In genomic region chr12:109611223-109611622, GRCh38 we compare ENCODE assay signal across 29 cellular contexts.
"Had no signal": no experiment of that assay in that cellular context is flagged by ENCODE, and none has a peak within 500 bp of the region (broad histone marks: within the 10 kb centered on the region; RNA-seq: fewer than 3 reads in every experiment).

No MANE protein-coding gene starts in this region.

- H3K4me3 ChIP-seq: adrenal gland, body of pancreas, breast epithelium, Peyer's patch had no signal

- H3K27ac ChIP-seq: adrenal gland, body of pancreas, breast epithelium, KMS-11, Peyer's patch, RWPE1 had no signal

- H3K27me3 ChIP-seq: adrenal gland, Peyer's patch had no signal

- H3K9ac ChIP-seq: KMS-11 had no signal

- H3K36me3 ChIP-seq: adrenal gland, breast epithelium, Peyer's patch had no signal

- ATAC-seq: activated CD4-positive, alpha-beta T cell treated with anti-CD3 and anti-CD28 coated beads for 36 hours; activated CD4-positive, CD25-positive, alpha-beta regulatory T cell treated with anti-CD3 and anti-CD28 coated beads, Interleukin-2, amount 50 U/mL, for 24 hours; activated CD8-positive, alpha-beta T cell treated with anti-CD3 and anti-CD28 coated beads, Interleukin-2, amount 10 ng/mL, durations not matched to agents 7 days and 5 days; activated naive CD4-positive, alpha-beta T cell treated with anti-CD3 and anti-CD28 coated beads, Interleukin-2, amount 50 U/mL, for 72 hours; body of pancreas; PC-3 had no signal

- H3K4me2 ChIP-seq: KMS-11 had no signal

- DNase-seq: activated CD4-positive, alpha-beta T cell treated with anti-CD3 and anti-CD28 coated beads for 36 hours; activated CD4-positive, alpha-beta T cell treated with anti-CD3 and anti-CD28 coated beads, Interleukin-2, amount 10 ng/mL, durations not matched to agents 7 days and 5 days; activated CD4-positive, alpha-beta T cell treated with anti-CD3 and anti-CD28 coated beads, Interleukin-2, amount 50 U/mL, for 48 hours; activated CD8-positive, alpha-beta T cell treated with anti-CD3 and anti-CD28 coated beads, Interleukin-2, amount 10 ng/mL, durations not matched to agents 7 days and 5 days; activated gamma-delta T cell treated with Interleukin-2 at 50 U/mL for 16 hours; activated naive CD4-positive, alpha-beta T cell treated with anti-CD3 and anti-CD28 coated beads for 36 hours; activated T-cell treated with anti-CD3 and anti-CD28 coated beads, Interleukin-2, amount 50 U/mL, for 24 hours; adrenal gland; body of pancreas; NCI-H1092 treated with DMSO at 0.1 percent for 48 hours; NCI-H1417; NCI-H146; NCI-H187; NCI-H2029 treated with DMSO at 0.1 percent for 48 hours; NCI-H2107; NCI-H2171; NCI-H510A; NCI-H526 treated with DMSO at 0.1 percent for 48 hours; NCI-H774; PC-3; Peyer's patch; Right ventricle myocardium superior had no signal

- H3K27ac Mint-ChIP-seq: activated CD4-positive, alpha-beta T cell treated with anti-CD3 and anti-CD28 coated beads for 36 hours; activated CD4-positive, alpha-beta T cell treated with anti-CD3 and anti-CD28 coated beads, Interleukin-2, amount 10 ng/mL, durations not matched to agents 7 days and 5 days; activated CD8-positive, alpha-beta T cell treated with anti-CD3 and anti-CD28 coated beads, Interleukin-2, amount 10 ng/mL, durations not matched to agents 7 days and 5 days; activated naive CD4-positive, alpha-beta T cell treated with anti-CD3 and anti-CD28 coated beads for 36 hours; activated naive CD4-positive, alpha-beta T cell treated with anti-CD3 and anti-CD28 coated beads, Interleukin-2, amount 50 U/mL, for 72 hours; activated T-cell treated with anti-CD3 and anti-CD28 coated beads, Interleukin-2, amount 50 U/mL, for 24 hours; T-helper 1 cell treated with Interleukin-12 subunit alpha and Interleukin-12 subunit beta and Interleukin-4 antibody, amounts not matched to agents 30 μg/mL and 1 μg/mL, for 36 hours; T-helper 2 cell treated with Interferon-gamma antibody and Interleukin-4, amounts not matched to agents 5 μg/mL and 100 μg/mL, for 36 hours had no signal

- H3K4me1 Mint-ChIP-seq: activated CD4-positive, alpha-beta T cell treated with anti-CD3 and anti-CD28 coated beads for 36 hours; activated CD4-positive, alpha-beta T cell treated with anti-CD3 and anti-CD28 coated beads, Interleukin-2, amount 10 ng/mL, durations not matched to agents 7 days and 5 days had no signal

- H3K9me3 ChIP-seq: adrenal gland, body of pancreas, breast epithelium, Peyer's patch had no signal

- H3K9me3 Mint-ChIP-seq: activated CD4-positive, alpha-beta T cell treated with anti-CD3 and anti-CD28 coated beads, Interleukin-2, amount 10 ng/mL, durations not matched to agents 7 days and 5 days; activated naive CD4-positive, alpha-beta T cell treated with anti-CD3 and anti-CD28 coated beads for 36 hours; activated naive CD4-positive, alpha-beta T cell treated with anti-CD3 and anti-CD28 coated beads, Interleukin-2, amount 50 U/mL, for 72 hours; activated T-cell treated with anti-CD3 and anti-CD28 coated beads, Interleukin-2, amount 50 U/mL, for 24 hours; T-helper 1 cell treated with Interleukin-12 subunit alpha and Interleukin-12 subunit beta and Interleukin-4 antibody, amounts not matched to agents 30 μg/mL and 1 μg/mL, for 36 hours; T-helper 2 cell treated with Interferon-gamma antibody and Interleukin-4, amounts not matched to agents 5 μg/mL and 100 μg/mL, for 36 hours had no signal

- H3K4me1 ChIP-seq: adrenal gland, breast epithelium, Peyer's patch had no signal

- H3K36me3 Mint-ChIP-seq: activated naive CD4-positive, alpha-beta T cell treated with anti-CD3 and anti-CD28 coated beads, Interleukin-2, amount 50 U/mL, for 72 hours had no signal

- H3K4me3 Mint-ChIP-seq: activated CD4-positive, alpha-beta T cell treated with anti-CD3 and anti-CD28 coated beads for 36 hours; activated CD4-positive, alpha-beta T cell treated with anti-CD3 and anti-CD28 coated beads, Interleukin-2, amount 10 ng/mL, durations not matched to agents 7 days and 5 days; activated CD8-positive, alpha-beta T cell treated with anti-CD3 and anti-CD28 coated beads, Interleukin-2, amount 10 ng/mL, durations not matched to agents 7 days and 5 days; activated naive CD4-positive, alpha-beta T cell treated with anti-CD3 and anti-CD28 coated beads for 36 hours; activated T-cell treated with anti-CD3 and anti-CD28 coated beads, Interleukin-2, amount 50 U/mL, for 24 hours; T-helper 1 cell treated with Interleukin-12 subunit alpha and Interleukin-12 subunit beta and Interleukin-4 antibody, amounts not matched to agents 30 μg/mL and 1 μg/mL, for 36 hours; T-helper 2 cell treated with Interferon-gamma antibody and Interleukin-4, amounts not matched to agents 5 μg/mL and 100 μg/mL, for 36 hours had no signal
